18 cellular contexts compared by ENCODE assay signal in genomic region chr4:70670332-70671014, GRCh38. TPM values are rescaled to one million over a fixed set of nuclear protein-coding genes. Genes with fewer than 3 reads are reported as not detected.
DNase-seq lines count a peak whose midpoint lies in the region; TF ChIP-seq lines count a peak whose summit lies in the region.
"Had no signal": no experiment of that assay in that cellular context is flagged by ENCODE, and none has a peak within 500 bp of the region (broad histone marks: within the 10 kb centered on the region; RNA-seq: fewer than 3 reads in every experiment).

No MANE protein-coding gene starts in this region.

- H3K9ac ChIP-seq in OCI-LY1 (ENCODE audit: low read length) (no peak overlapping the region), neural progenitor cell (no peak overlapping the region)
- H3K9ac ChIP-seq: parathyroid adenoma had no signal

- no peaks in the 10 kb centered on the region for H3K4me1 Mint-ChIP-seq in neural progenitor cell

- H4K20me1 ChIP-seq in OCI-LY1 (ENCODE audit: insufficient read depth, low read length) = no peaks in the 10 kb centered on the region
- H4K20me1 ChIP-seq in neural progenitor cell (ENCODE audit: low read depth) = no peaks in the 10 kb centered on the region

- H3K9me3 ChIP-seq in OCI-LY1 (ENCODE audit: low read length) = no peaks in the 10 kb centered on the region
- no peaks in the 10 kb centered on the region for H3K9me3 ChIP-seq in neural progenitor cell (ENCODE audit: low read depth)
- H3K9me3 ChIP-seq: Caco-2, Peyer's patch, upper lobe of right lung had no signal

- no peaks in the 10 kb centered on the region for H3K27me3 Mint-ChIP-seq in neural progenitor cell (ENCODE audit: insufficient read depth, low read depth)

- no peaks in the 10 kb centered on the region for H3K9me3 Mint-ChIP-seq in neural progenitor cell
- H3K9me3 Mint-ChIP-seq: activated T-helper 2 cell treated with anti-CD3 and anti-CD28 coated beads, Interferon-gamma antibody, Interleukin-2, Interleukin-4, amounts not matched to agents 10 μg/mL and 5 μg/mL and 100 μg/mL, durations not matched to agents 14 hours and 24 hours and 36 hours had no signal

- H3K4me3 ChIP-seq in OCI-LY1 (ENCODE audit: low read depth, low read length, poor library complexity, severe bottlenecking) = no peak overlapping the region
- no peak overlapping the region for H3K4me3 ChIP-seq in neural progenitor cell
- H3K4me3 ChIP-seq: Peyer's patch, upper lobe of right lung had no signal

- DNase-seq in A172 (ENCODE audit: low spot score) (peak; percentile 27), GM03348 (ENCODE audit: low spot score) (peak; percentile 33), fibroblast of peridontal ligament (ENCODE audit: extremely low read depth) (peak; percentile 39), HPDE6-E6E7 (ENCODE audit: extremely low spot score) (no peak), neural progenitor cell (ENCODE audit: low spot score) (no peak), NCI-H128 (lab: John Stamatoyannopoulos, UW; ENCODE audit: unreplicated experiment) (no peak)
- DNase-seq in activated T-cell treated with anti-CD3 and anti-CD28 coated beads, Interleukin-2, amount 50 U/mL, for 1 hour = no peak
- DNase-seq: activated CD8-positive, alpha-beta T cell treated with anti-CD3 and anti-CD28 coated beads, Interleukin-2, amount 10 ng/mL, durations not matched to agents 7 days and 5 days; amygdala; Caco-2; NCI-H2029; NCI-H69; Peyer's patch; stimulated activated naive CD4-positive, alpha-beta T cell treated with Interleukin-2 at 50 U/mL for 16 hours; upper lobe of right lung had no signal

- no peak overlapping the region for H3K27ac Mint-ChIP-seq in neural progenitor cell
- H3K27ac Mint-ChIP-seq: activated CD8-positive, alpha-beta T cell treated with anti-CD3 and anti-CD28 coated beads, Interleukin-2, amount 10 ng/mL, durations not matched to agents 7 days and 5 days; activated T-helper 2 cell treated with anti-CD3 and anti-CD28 coated beads, Interferon-gamma antibody, Interleukin-2, Interleukin-4, amounts not matched to agents 10 μg/mL and 5 μg/mL and 100 μg/mL, durations not matched to agents 14 hours and 24 hours and 36 hours had no signal

- H3K27ac ChIP-seq in OCI-LY1 (ENCODE audit: low read depth, low read length, poor library complexity, severe bottlenecking) (peak overlapping the region; percentile 95), neural progenitor cell (no peak overlapping the region)
- H3K27ac ChIP-seq: parathyroid adenoma, Peyer's patch, upper lobe of right lung had no signal

- H3F3A ChIP-seq in OCI-LY1 (ENCODE audit: insufficient read depth, low read length) (no peaks in the 10 kb centered on the region), neural progenitor cell (ENCODE audit: low read depth) (no peaks in the 10 kb centered on the region)

- H3K79me2 ChIP-seq in OCI-LY1 (ENCODE audit: insufficient read depth, low read length) (peaks cover 17% of the 10 kb centered on the region), neural progenitor cell (ENCODE audit: low read depth) (no peaks in the 10 kb centered on the region)
- H3K79me2 ChIP-seq: parathyroid adenoma had no signal

- H3K27me3 ChIP-seq in OCI-LY1 (ENCODE audit: insufficient read depth, low read length) (no peaks in the 10 kb centered on the region), neural progenitor cell (no peaks in the 10 kb centered on the region)
- H3K27me3 ChIP-seq: Peyer's patch, upper lobe of right lung had no signal

- no peak overlapping the region for H3K4me3 Mint-ChIP-seq in neural progenitor cell
- H3K4me3 Mint-ChIP-seq: activated CD8-positive, alpha-beta T cell treated with anti-CD3 and anti-CD28 coated beads, Interleukin-2, amount 10 ng/mL, durations not matched to agents 7 days and 5 days had no signal

- no peaks in the 10 kb centered on the region for H3K36me3 Mint-ChIP-seq in neural progenitor cell

- H2AFZ ChIP-seq in OCI-LY1 (ENCODE audit: low read length) = no peak overlapping the region
- H2AFZ ChIP-seq in neural progenitor cell (replicated peaks) = no peak overlapping the region
- H2AFZ ChIP-seq: parathyroid adenoma had no signal

- peaks cover 87% of the 10 kb centered on the region for H3K4me1 ChIP-seq in OCI-LY1 (ENCODE audit: insufficient read depth, low read length, severe bottlenecking)
- H3K4me1 ChIP-seq in neural progenitor cell = no peaks in the 10 kb centered on the region
- H3K4me1 ChIP-seq: parathyroid adenoma, Peyer's patch had no signal

- H3K36me3 ChIP-seq in OCI-LY1 (ENCODE audit: insufficient read depth, low read length) (peaks cover 7% of the 10 kb centered on the region), neural progenitor cell (no peaks in the 10 kb centered on the region)
- H3K36me3 ChIP-seq: Peyer's patch, upper lobe of right lung had no signal

- TF ChIP-seq CTCF in OCI-LY1 (IDR thresholded peaks at IDR 0.05; ENCODE audit: low read length) (no peak), neural progenitor cell (IDR thresholded peaks at IDR 0.05) (no peak)

- H3K4me2 ChIP-seq in OCI-LY1 (ENCODE audit: low read length) = no peak overlapping the region
- no peak overlapping the region for H3K4me2 ChIP-seq in neural progenitor cell

- no peaks in the 10 kb centered on the region for H3K9me2 ChIP-seq in OCI-LY1 (ENCODE audit: low read depth, low read length)

RNA-seq across cellular contexts. Expression of gene JCHAIN, which starts 4.2 kb away (rescaled TPM):
- total RNA-seq in A172 (2014; rRNA removed; shearing (Covaris generic)) = not detected in 2 replicates
- 0.09 TPM in 1 of 2 replicates, not detected in the other for total RNA-seq in neural progenitor cell (ENCODE audit: low replicate concordance)
- total RNA-seq: activated CD8-positive, alpha-beta T cell treated with anti-CD3 and anti-CD28 coated beads, Interleukin-2, amount 10 ng/mL, durations not matched to agents 7 days and 5 days; activated T-helper 2 cell treated with anti-CD3 and anti-CD28 coated beads, Interferon-gamma antibody, Interleukin-2, Interleukin-4, amounts not matched to agents 10 μg/mL and 5 μg/mL and 100 μg/mL, durations not matched to agents 14 hours and 24 hours and 36 hours; Caco-2 had no signal

RNA-seq across cellular contexts. Expression of gene UTP3, which starts 17.9 kb away (rescaled TPM):
- 15.6 and 16.4 TPM in 2 replicates for total RNA-seq in A172 (2014; rRNA removed; shearing (Covaris generic))
- total RNA-seq in neural progenitor cell (ENCODE audit: low replicate concordance) = 19.1 and 19.8 TPM in 2 replicates

RNA-seq across cellular contexts. Expression of gene ENAM, which starts 41.9 kb away (rescaled TPM):
- not detected in 2 replicates for total RNA-seq in A172 (2014; rRNA removed; shearing (Covaris generic))
- not detected in 2 replicates for total RNA-seq in neural progenitor cell (ENCODE audit: low replicate concordance)
- total RNA-seq: activated CD8-positive, alpha-beta T cell treated with anti-CD3 and anti-CD28 coated beads, Interleukin-2, amount 10 ng/mL, durations not matched to agents 7 days and 5 days; activated T-helper 2 cell treated with anti-CD3 and anti-CD28 coated beads, Interferon-gamma antibody, Interleukin-2, Interleukin-4, amounts not matched to agents 10 μg/mL and 5 μg/mL and 100 μg/mL, durations not matched to agents 14 hours and 24 hours and 36 hours; Caco-2; Peyer's patch had no signal

RNA-seq across cellular contexts. Expression of gene RUFY3, which starts 51.3 kb away (rescaled TPM):
- 28.1 and 28.5 TPM in 2 replicates for total RNA-seq in A172 (2014; rRNA removed; shearing (Covaris generic))
- 63.2 and 80.9 TPM in 2 replicates for total RNA-seq in neural progenitor cell (ENCODE audit: low replicate concordance)

Comparison
In these comparisons a context has a peak if more than half of its experiments do, and no peak if none do; other contexts are left out.
1. DNase-seq: peak in A172 (single experiment), GM03348 (single experiment) and fibroblast of peridontal ligament (single experiment); none in activated T-cell treated with anti-CD3 and anti-CD28 coated beads, Interleukin-2, amount 50 U/mL, for 1 hour (single experiment), HPDE6-E6E7 (single experiment), neural progenitor cell (single experiment) and NCI-H128 (single experiment).